ENCODE assay signal across 19 cellular contexts in the genomic region with DNA sequence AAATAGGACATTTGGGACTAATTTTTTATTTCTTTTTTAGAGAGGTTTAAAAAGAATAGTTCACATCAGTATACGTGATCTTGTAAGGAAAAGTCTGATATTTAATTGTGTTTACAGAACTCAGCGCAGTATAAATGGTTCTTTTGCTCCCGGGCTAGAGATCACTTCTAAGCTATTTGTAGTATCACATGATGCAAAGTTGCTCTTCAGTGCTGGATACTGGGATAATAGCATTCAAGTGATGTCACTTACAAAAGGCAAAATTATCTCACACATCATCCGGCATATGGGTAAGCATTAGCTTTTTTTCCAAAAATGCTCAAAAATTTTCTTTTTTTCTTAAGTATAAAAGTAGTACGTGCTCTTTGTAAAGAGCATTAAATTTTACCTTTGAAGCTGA.
"Had no signal": no experiment of that assay in that cellular context is flagged by ENCODE, and none has a peak within 500 bp of the region (broad histone marks: within the 10 kb centered on the region; RNA-seq: fewer than 3 reads in every experiment).

No MANE protein-coding gene starts in this region.

- H3K4me1 ChIP-seq: heart left ventricle, right atrium auricular region, sigmoid colon, testis, tibial nerve had no signal

- H3K27ac ChIP-seq: heart left ventricle, right atrium auricular region, sigmoid colon, skin epidermis, testis, tibial nerve had no signal

- H3K4me3 ChIP-seq: heart left ventricle, right atrium auricular region, sigmoid colon, skin epidermis, testis, tibial nerve had no signal

- DNase-seq: cortex of kidney; effector memory CD4-positive, alpha-beta T cell; heart left ventricle; hippocampal formation; left colon; left ventricle myocardium superior; naive thymus-derived CD4-positive, alpha-beta T cell; nephron progenitor cell; sigmoid colon; stimulated activated CD4-positive, alpha-beta T cell treated with anti-CD3 and anti-CD28 coated beads, Interleukin-2, amount 100 ng/mL, for 24 hours; stimulated activated CD4-positive, alpha-beta T cell treated with anti-CD3 and anti-CD28 coated beads, Interleukin-4, amount 100 ng/mL, for 4 hours; stimulated activated naive B cell treated with anti-CD40 and anti-IgM and Interleukin-4, amounts not matched to agents 10 μg/mL and 1 μg/mL and 100 μg/mL, for 72 hours; stimulated activated naive CD8-positive, alpha-beta T cell treated with anti-CD3 and anti-CD28 coated beads, Interleukin-15, amount 100 ng/mL, for 72 hours; testis had no signal

- ATAC-seq: esophagus mucosa; heart left ventricle; left colon; left ventricle myocardium superior; naive thymus-derived CD4-positive, alpha-beta T cell; stimulated activated naive B cell treated with anti-CD40 and anti-IgM and Interleukin-4, amounts not matched to agents 10 μg/mL and 1 μg/mL and 100 μg/mL, for 72 hours; stimulated activated naive CD8-positive, alpha-beta T cell treated with anti-CD3 and anti-CD28 coated beads, Interleukin-15, amount 100 ng/mL, for 72 hours had no signal

- H3K27me3 ChIP-seq: heart left ventricle, right atrium auricular region, sigmoid colon, testis, tibial nerve had no signal

- FAIRE-seq: endometrium had no signal

- H3K9me3 ChIP-seq: heart left ventricle, right atrium auricular region, sigmoid colon, testis, tibial nerve had no signal
